In the genomic region with DNA sequence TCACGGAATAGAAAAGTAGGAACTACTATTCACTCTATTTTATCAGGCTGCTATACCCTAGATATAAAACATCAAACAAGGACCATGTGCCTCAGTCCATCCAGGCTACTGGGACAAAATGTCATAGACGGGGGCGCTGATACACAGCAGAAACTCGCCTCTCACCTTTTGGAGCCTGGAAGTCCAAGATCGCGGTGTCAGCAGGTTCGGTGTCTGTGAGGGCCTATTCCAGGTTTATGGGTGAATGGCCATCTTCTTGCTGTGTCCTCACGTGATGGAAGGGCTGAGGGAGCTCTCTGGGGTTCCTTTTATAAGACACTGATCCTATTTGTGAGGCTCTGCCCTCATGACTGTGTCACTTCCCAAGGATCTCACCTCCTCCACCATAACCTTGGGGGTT, we compare ENCODE assay signal across 21 cellular contexts.
"Had no signal": no experiment of that assay in that cellular context is flagged by ENCODE, and none has a peak within 500 bp of the region (broad histone marks: within the 10 kb centered on the region; RNA-seq: fewer than 3 reads in every experiment).

No MANE protein-coding gene starts in this region.

- H3K9me3 ChIP-seq: pancreas, right lobe of liver, uterus had no signal

- H3K36me3 ChIP-seq: heart left ventricle, neural progenitor cell, pancreas, right lobe of liver, tibial artery, upper lobe of left lung, uterus had no signal

- H3K9ac ChIP-seq: neural progenitor cell had no signal

- H3K36me3 Mint-ChIP-seq: mesothelial cell of epicardium, neural progenitor cell had no signal

- H3K27ac Mint-ChIP-seq: endodermal cell; mesothelial cell of epicardium; natural killer cell treated with Interleukin-12 subunit alpha and Interleukin-12 subunit beta and Interleukin-15 and Interleukin-18, amount 100 ng/mL, for 72 hours; neural progenitor cell; progenitor cell of endocrine pancreas; stimulated activated memory B cell treated with anti-CD40 and anti-IgM and Interleukin-4, amounts not matched to agents 10 μg/mL and 1 μg/mL and 100 μg/mL, for 72 hours; stimulated activated naive CD8-positive, alpha-beta T cell treated with anti-CD3 and anti-CD28 coated beads, Interleukin-15, Interleukin-2, amounts not matched to agents 100 ng/mL and 50 ng/mL, for 24 hours had no signal

- H3K27me3 ChIP-seq: heart left ventricle, neural progenitor cell, pancreas, right lobe of liver, tibial artery, upper lobe of left lung, uterus had no signal

- DNase-seq: effector CD4-positive, alpha-beta T cell; endodermal cell; erythroblast; hippocampal formation; left colon; nucleus accumbens; right lobe of liver; stimulated activated CD4-positive, alpha-beta T cell treated with anti-CD3 and anti-CD28 coated beads, Interleukin-15, amount 100 ng/mL, for 24 hours; stimulated activated CD4-positive, alpha-beta T cell treated with anti-CD3 and anti-CD28 coated beads, Interleukin-1b, Interleukin-23, amount 100 ng/mL, for 48 hours; stimulated activated CD4-positive, alpha-beta T cell treated with anti-CD3 and anti-CD28 coated beads, Interleukin-4, amount 100 ng/mL, for 24 hours; tibial artery; upper lobe of left lung had no signal

- H3K4me1 ChIP-seq: neural progenitor cell, pancreas, right lobe of liver, tibial artery, upper lobe of left lung, uterus had no signal

- H3K4me3 Mint-ChIP-seq: endodermal cell; mesothelial cell of epicardium; natural killer cell treated with Interleukin-12 subunit alpha and Interleukin-12 subunit beta and Interleukin-15 and Interleukin-18, amount 100 ng/mL, for 72 hours; neural progenitor cell; stimulated activated memory B cell treated with anti-CD40 and anti-IgM and Interleukin-4, amounts not matched to agents 10 μg/mL and 1 μg/mL and 100 μg/mL, for 72 hours; stimulated activated naive CD8-positive, alpha-beta T cell treated with anti-CD3 and anti-CD28 coated beads, Interleukin-15, Interleukin-2, amounts not matched to agents 100 ng/mL and 50 ng/mL, for 24 hours had no signal

- H3K4me1 Mint-ChIP-seq: endodermal cell; stimulated activated memory B cell treated with anti-CD40 and anti-IgM and Interleukin-4, amounts not matched to agents 10 μg/mL and 1 μg/mL and 100 μg/mL, for 72 hours had no signal

- H3K27ac ChIP-seq: heart left ventricle, neural progenitor cell, pancreas, right lobe of liver, tibial artery, upper lobe of left lung had no signal

- H3K4me3 ChIP-seq: heart left ventricle, neural progenitor cell, pancreas, right lobe of liver, tibial artery, upper lobe of left lung, uterus had no signal

- ATAC-seq: left colon; natural killer cell treated with Interleukin-12 subunit alpha and Interleukin-12 subunit beta and Interleukin-15 and Interleukin-18, amount 100 ng/mL, for 72 hours; stimulated activated memory B cell treated with anti-CD40 and anti-IgM and Interleukin-4, amounts not matched to agents 10 μg/mL and 1 μg/mL and 100 μg/mL, for 72 hours had no signal
